ENCODE assay signal across 8 cellular contexts in the genomic region with DNA sequence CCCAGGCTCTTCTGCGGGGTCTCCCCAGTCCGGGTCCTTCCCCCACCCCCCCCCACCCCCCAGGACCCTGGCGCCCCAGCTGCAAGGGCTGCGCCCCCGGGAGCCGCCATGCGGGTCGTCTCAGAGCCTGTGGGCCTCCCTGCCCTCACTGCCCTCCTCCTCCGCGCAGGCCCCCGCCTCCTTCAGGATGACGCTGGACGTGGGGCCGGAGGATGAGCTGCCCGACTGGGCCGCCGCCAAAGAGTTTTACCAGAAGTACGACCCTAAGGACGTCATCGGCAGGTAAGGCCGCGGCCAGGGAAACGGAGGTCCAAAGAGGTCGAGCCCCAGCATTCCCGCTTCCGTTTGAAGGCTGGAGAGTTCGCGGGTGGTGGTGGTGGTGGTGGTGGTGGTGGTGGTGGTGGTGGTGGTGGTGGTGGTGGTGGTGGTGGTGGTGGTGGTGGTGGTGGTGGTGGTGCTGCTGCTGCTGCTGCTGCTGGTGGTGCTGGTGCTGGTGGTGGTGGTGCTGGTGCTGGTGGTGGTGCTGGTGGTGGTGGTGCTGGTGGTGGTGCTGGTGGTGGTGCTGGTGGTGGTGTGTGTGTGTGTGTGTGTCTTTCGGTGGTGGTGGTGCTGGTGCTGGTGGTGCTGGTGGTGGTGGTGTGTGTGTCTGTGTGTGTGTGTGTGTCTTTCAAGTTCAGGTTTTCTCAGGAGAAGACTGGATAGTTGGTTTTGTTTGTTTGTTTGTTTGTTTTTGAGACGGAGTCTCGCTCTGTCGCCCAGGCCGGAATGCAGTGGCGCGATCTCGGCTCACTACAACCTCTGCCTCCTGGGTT. TPM values are rescaled to one million over a fixed set of nuclear protein-coding genes. Genes with fewer than 3 reads are reported as not detected.
DNase-seq lines count a peak whose midpoint lies in the region; ATAC-seq and TF ChIP-seq lines count a peak whose summit lies in the region.

No MANE protein-coding gene starts in this region.

- no peak overlapping the region for H4K8ac ChIP-seq in mesenchymal stem cell (ENCODE audit: low read length)

- H4K91ac ChIP-seq in mesenchymal stem cell (ENCODE audit: low read length) = no peak overlapping the region

- no peak for TF ChIP-seq EP300 in upper lobe of left lung (IDR thresholded peaks at IDR 0.05)

- TF ChIP-seq CTCF in upper lobe of left lung (IDR thresholded peaks at IDR 0.05) = no peak

- peaks cover 3% of the 10 kb centered on the region for H3K4me1 ChIP-seq in effector memory CD4-positive, alpha-beta T cell (ENCODE audit: control insufficient read depth, insufficient read depth, low read length, poor library complexity, severe bottlenecking)
- H3K4me1 ChIP-seq in mesenchymal stem cell (ENCODE audit: control insufficient read depth, insufficient read depth, low read depth, low read length) (peaks cover 9% of the 10 kb centered on the region), upper lobe of left lung (peaks cover 6 to 17% (median 15%) of the 10 kb centered on the region in 4 donors)

- peaks cover 12% of the 10 kb centered on the region for H3K79me1 ChIP-seq in mesenchymal stem cell (replicated peaks; ENCODE audit: low read length, poor library complexity, severe bottlenecking)

- no peaks in the 10 kb centered on the region for H3K27me3 ChIP-seq in effector memory CD4-positive, alpha-beta T cell (replicated peaks; ENCODE audit: control insufficient read depth, insufficient read depth, low read length, poor library complexity, severe bottlenecking)
- H3K27me3 ChIP-seq in mesenchymal stem cell (ENCODE audit: control insufficient read depth in 1 of 2, insufficient read depth in 1 of 2, low read length in 2 of 2) (no peaks in the 10 kb centered on the region), upper lobe of left lung (no peaks in the 10 kb centered on the region)

- H3K36me3 ChIP-seq in effector memory CD4-positive, alpha-beta T cell (ENCODE audit: control insufficient read depth, insufficient read depth, low read length) = peaks cover 24% of the 10 kb centered on the region
- H3K36me3 ChIP-seq in mesenchymal stem cell (ENCODE audit: control insufficient read depth in 1 of 2, insufficient read depth in 2 of 2, low read depth in 1 of 2, low read length in 2 of 2) (peaks cover 28 to 47% of the 10 kb centered on the region in 2 experiments), upper lobe of left lung (peaks cover 10 to 47% (median 31%) of the 10 kb centered on the region in 4 donors)

- peak overlapping the region; percentile 45 for H3K27ac ChIP-seq in effector memory CD4-positive, alpha-beta T cell (ENCODE audit: insufficient read depth, low read length, poor library complexity, severe bottlenecking)
- H3K27ac ChIP-seq in mesenchymal stem cell (ENCODE audit: low read length, poor library complexity, severe bottlenecking) = no peak overlapping the region
- peak overlapping the region; percentile 69 to 88 (median 84) for H3K27ac ChIP-seq in upper lobe of left lung

- peak; percentile 48 for DNase-seq in NCI-H146 (lab: John Stamatoyannopoulos, UW)
- DNase-seq in NCI-H146 treated with DMSO at 0.1 percent for 48 hours (lab: John Stamatoyannopoulos, UW; ENCODE audit: unreplicated experiment) = no peak
- peak; percentile 12 for DNase-seq in SW480 (ENCODE audit: low spot score)
- DNase-seq in effector memory CD4-positive, alpha-beta T cell = peak in 1 of 3 donors; percentile 9
- DNase-seq in mesenchymal stem cell = peak; percentile 61
- DNase-seq in upper lobe of left lung = peak; percentile 40 to 87
- DNase-seq in ecto neural progenitor cell (ENCODE audit: low spot score) = no peak

- H2AK5ac ChIP-seq in mesenchymal stem cell (ENCODE audit: low read length, severe bottlenecking) = no peak overlapping the region

- H3K14ac ChIP-seq in mesenchymal stem cell (ENCODE audit: low read length in 2 of 2) = peak overlapping the region in 1 of 2 experiments; percentile 86

- H3K4me2 ChIP-seq in mesenchymal stem cell (ENCODE audit: low read length, poor library complexity, severe bottlenecking) = peak overlapping the region; percentile 41

- no peak overlapping the region for H3K4ac ChIP-seq in mesenchymal stem cell (ENCODE audit: low read depth in 1 of 2, low read length in 2 of 2)

- H3K9me3 ChIP-seq in effector memory CD4-positive, alpha-beta T cell (ENCODE audit: control insufficient read depth, low read length) = no peaks in the 10 kb centered on the region
- H3K9me3 ChIP-seq in mesenchymal stem cell (ENCODE audit: control insufficient read depth, low read length) (no peaks in the 10 kb centered on the region), upper lobe of left lung (no peaks in the 10 kb centered on the region)

- peak overlapping the region in 1 of 2 experiments; percentile 46 for H3K18ac ChIP-seq in mesenchymal stem cell (ENCODE audit: low read depth in 1 of 2, low read length in 2 of 2)

- no peak overlapping the region for H2BK15ac ChIP-seq in mesenchymal stem cell (ENCODE audit: low read depth, poor library complexity, severe bottlenecking)

- ATAC-seq in HG02588 (IDR thresholded peaks at IDR 0.05; ENCODE audit: unreplicated experiment) (peak; percentile 6), upper lobe of left lung (ENCODE audit: low FRiP score in 2 of 2) (peak; percentile 31 to 60)

- H2BK120ac ChIP-seq in mesenchymal stem cell (ENCODE audit: low read depth, low read length) = no peak overlapping the region

- 21% methylated on average over 26 of the region's 36 CpGs for WGBS in mesenchymal stem cell
- WGBS in upper lobe of left lung, 2 donors = 2 to 41% methylated on average over 7 to 9 of the region's 36 CpGs

- H3K9ac ChIP-seq in mesenchymal stem cell (ENCODE audit: low read length) = peak overlapping the region; percentile 90

- peak overlapping the region; percentile 57 for H3K4me3 ChIP-seq in effector memory CD4-positive, alpha-beta T cell (ENCODE audit: insufficient read depth, low read depth, low read length, poor library complexity, severe bottlenecking)
- H3K4me3 ChIP-seq in mesenchymal stem cell (ENCODE audit: insufficient read depth in 1 of 2, low read depth in 1 of 2, low read length in 2 of 2) (peak overlapping the region; percentile 83 to 98), upper lobe of left lung (peak overlapping the region; percentile 92 to 99 (median 98))

- H2BK5ac ChIP-seq in mesenchymal stem cell (ENCODE audit: low read depth, low read length, poor library complexity, severe bottlenecking) = no peak overlapping the region

- no peak overlapping the region for H3K23ac ChIP-seq in mesenchymal stem cell (ENCODE audit: low read length in 2 of 2)

- TF ChIP-seq POLR2A in upper lobe of left lung (IDR thresholded peaks at IDR 0.05) = no peak

- no peak overlapping the region for H2AFZ ChIP-seq in mesenchymal stem cell (ENCODE audit: low read depth, low read length)

- no peak overlapping the region for H2BK12ac ChIP-seq in mesenchymal stem cell (ENCODE audit: low read length in 2 of 2)

RNA-seq across cellular contexts. Expression of a gene that starts 0.6 kb away (rescaled TPM):
- polyA plus RNA-seq in mesenchymal stem cell (2013, experiment 1 of 2) = 22.5 TPM
- polyA plus RNA-seq in mesenchymal stem cell (2013, experiment 2 of 2) = 21.9 TPM
- 10 to 100 TPM; 27.4 to 70.2 (median 33.5) TPM for total RNA-seq in upper lobe of left lung

RNA-seq across cellular contexts. Expression of a gene that starts 13.0 kb away (rescaled TPM):
- 4.8 TPM for polyA plus RNA-seq in mesenchymal stem cell (2013, experiment 1 of 2)
- 4.8 TPM for polyA plus RNA-seq in mesenchymal stem cell (2013, experiment 2 of 2)
- total RNA-seq in upper lobe of left lung = 10 to 100 TPM in 4 of 6 donors, 1 to 10 TPM in 2; 6.1 to 45.1 (median 16.0) TPM

RNA-seq across cellular contexts. Expression of a gene that starts 13.3 kb away (rescaled TPM):
- 48.5 TPM for polyA plus RNA-seq in mesenchymal stem cell (2013, experiment 1 of 2)
- polyA plus RNA-seq in mesenchymal stem cell (2013, experiment 2 of 2) = 47.8 TPM
- total RNA-seq in upper lobe of left lung = 100 to 1,000 TPM in 2 of 6 donors, 10 to 100 TPM in 4; 69.9 to 137 (median 95.2) TPM

RNA-seq across cellular contexts. Expression of a gene that starts 38.2 kb away (rescaled TPM):
- 13.8 TPM for polyA plus RNA-seq in mesenchymal stem cell (2013, experiment 1 of 2)
- 13.2 TPM for polyA plus RNA-seq in mesenchymal stem cell (2013, experiment 2 of 2)
- 10 to 100 TPM; 13.1 to 32.5 (median 14.8) TPM for total RNA-seq in upper lobe of left lung

RNA-seq across cellular contexts. Expression of a gene that starts 49.9 kb away (rescaled TPM):
- polyA plus RNA-seq in mesenchymal stem cell (2013, experiment 1 of 2) = 17.1 TPM
- 16.0 TPM for polyA plus RNA-seq in mesenchymal stem cell (2013, experiment 2 of 2)
- total RNA-seq in upper lobe of left lung = 100 to 1,000 TPM in 1 of 6 donors, 10 to 100 TPM in 5; 38.3 to 102 (median 66.0) TPM

Comparison
In these comparisons a context has a peak if more than half of its experiments do, and no peak if none do; other contexts are left out.
1. DNase-seq: peak in NCI-H146 (single experiment), SW480 (single experiment), mesenchymal stem cell (single experiment) and upper lobe of left lung (2 of 2); none in NCI-H146 treated with DMSO at 0.1 percent for 48 hours (single experiment) and ecto neural progenitor cell (single experiment).
2. Peak in every context shown above with its lines, with median percentiles within 50 percentile points of each other: H3K4me3 ChIP-seq.